11 cellular contexts compared by ENCODE assay signal in genomic region chr17:40432864-40433528, GRCh38. TPM values are rescaled to one million over a fixed set of nuclear protein-coding genes. Genes with fewer than 3 reads are reported as not detected.
DNase-seq lines count a peak whose midpoint lies in the region; ATAC-seq, FAIRE-seq and TF ChIP-seq lines count a peak whose summit lies in the region.
"Had no signal": no experiment of that assay in that cellular context is flagged by ENCODE, and none has a peak within 500 bp of the region (broad histone marks: within the 10 kb centered on the region; RNA-seq: fewer than 3 reads in every experiment).

No MANE protein-coding gene starts in this region.

- H4K5ac ChIP-seq in IMR-90 (ENCODE audit: low read depth, low read length): no peak overlapping the region; the same call in 1 of the 2 replicates

- H3K9me1 ChIP-seq in IMR-90 (ENCODE audit: insufficient read depth, low read length) (peaks cover 7% of the 10 kb centered on the region; the same call in 1 of the 2 replicates), K562 (ENCODE audit: control insufficient read depth, insufficient read depth, low read length) (no peaks in the 10 kb centered on the region)

- 0 out of 3 replicates have a peak overlapping the region, but pooled peaks have one; percentile 21 for H2BK15ac ChIP-seq in IMR-90 (ENCODE audit: low read depth, low read length)

- dilution Hi-C loops in IMR-90 (cut with HindIII; ENCODE audit: low sequenced_read_pairs, unreplicated experiment): no loop called here

- CTCF ChIA-PET in IMR-90 (lab: Yijun Ruan, JAX) (no interaction called here), K562 (lab: Yijun Ruan, JAX; ENCODE audit: low intra/inter-chr PET ratio) (interaction anchor here (0.8 to 1.6 kb wide), 3 partner anchors 15 to 101 kb away, joined by 3 read pairs; partner anchors contain the start of gene TOP2A)

- WGBS in IMR-90 (ENCODE audit: extremely low coverage in 2 of 2, insufficient read length in 1 of 2), 2 experiments: no CpG with 5 or more reads among the region's 2 CpGs
- 0% methylated on average over 2 of the region's 2 CpGs for WGBS in K562 (ENCODE audit: insufficient coverage, low coverage, missing lambda C conversion rate)
- 40 to 77% (median 62%) methylated on average over 2 of the region's 2 CpGs for WGBS in stomach, 5 donors

- no peak overlapping the region for H2BK5ac ChIP-seq in IMR-90 (ENCODE audit: low read depth, low read length, poor library complexity, severe bottlenecking)

- no peaks in the 10 kb centered on the region; the same call in 1 of the 2 replicates for H3K27me3 ChIP-seq in IMR-90 (ENCODE audit: control insufficient read depth, insufficient read depth, low read length)
- no peaks in the 10 kb centered on the region for H3K27me3 ChIP-seq in K562 (ENCODE audit: control insufficient read depth in 2 of 2, insufficient read depth in 2 of 2, low read length in 2 of 2)
- H3K27me3 ChIP-seq in stomach: no peaks in the 10 kb centered on the region

- BruUV-seq in IMR-90 (replicated peaks; lab: Mats Ljungman, UMichigan) (no TSS peak), K562 (replicated peaks; lab: Mats Ljungman, UMichigan) (no TSS peak)

- H3K9me3 ChIP-seq in IMR-90 (ENCODE audit: control insufficient read depth, insufficient read depth, low read length): no peaks in the 10 kb centered on the region
- H3K9me3 ChIP-seq in K562 (replicated peaks; ENCODE audit: control insufficient read depth, insufficient read depth, low read depth, low read length): no peaks in the 10 kb centered on the region
- no peaks in the 10 kb centered on the region for H3K9me3 ChIP-seq in stomach

- no peaks in the 10 kb centered on the region for H3K79me2 ChIP-seq in K562 (ENCODE audit: control insufficient read depth, insufficient read depth, low read length)

- H3K79me1 ChIP-seq in IMR-90 (ENCODE audit: low read depth in 1 of 2, low read length in 2 of 2): no peaks in the 10 kb centered on the region

- TF ChIP-seq POLR2A in IMR-90 (IDR thresholded peaks at IDR 0.05; ENCODE audit: low read depth, low read length): no peak
- no peak for TF ChIP-seq POLR2A in K562 (conservative IDR thresholded peaks at IDR 0.05)
- no peak for TF ChIP-seq POLR2A in stomach (IDR thresholded peaks at IDR 0.05)

- TF ChIP-seq CTCF in IMR-90 (conservative IDR thresholded peaks at IDR 0.05; ENCODE audit: low read depth, low read length) (no peak), K562 (IDR thresholded peaks at IDR 0.05 in 2 of 3, conservative IDR thresholded peaks at IDR 0.05 in 1 of 3; ENCODE audit: insufficient read depth in 2 of 3, low read depth in 1 of 3, low read length in 3 of 3) (no peak), stomach (IDR thresholded peaks at IDR 0.05) (no peak)

- intact Hi-C loops in IMR-90 (cut with micrococcal nuclease): no loop called here
- intact Hi-C loops in K562 (cut with micrococcal nuclease): no loop called here
- intact Hi-C loops in stomach (cut with DNase I; ENCODE audit: low total_unique reads): loop anchor here (10.0 kb wide), 1 partner anchor 68 kb away; the partner anchor contains the start of gene GJD3

- H2AFZ ChIP-seq in IMR-90 (replicated peaks; ENCODE audit: low read length, poor library complexity) (peak overlapping the region; percentile 75), K562 (ENCODE audit: low read depth, low read length) (peak overlapping the region; percentile 70)

- DNase-seq in IMR-90 (peak; percentile 77), K562 (ENCODE audit: extremely low read depth in 1 of 4, low spot score in 3 of 4) (peak in 2 of 4 experiments; percentile 33 to 37), iPS-NIHi11 (ENCODE audit: low spot score) (peak; percentile 3), stomach (peak; percentile 22), urothelium cell line (ENCODE audit: low spot score) (no peak)
- DNase-seq: activated CD4-positive, alpha-beta T cell treated with anti-CD3 and anti-CD28 coated beads, Interleukin-2, amount 50 U/mL, for 4 hours; NCI-H526 treated with DMSO at 0.1 percent for 48 hours had no signal

- H2BK20ac ChIP-seq in IMR-90 (ENCODE audit: low read depth, low read length): no peak overlapping the region

- H3K4me2 ChIP-seq in IMR-90 (ENCODE audit: low read depth, low read length): no peak overlapping the region
- H3K4me2 ChIP-seq in K562 (ENCODE audit: insufficient read depth, low read length): peak overlapping the region; percentile 45; the same call in 1 of the 2 replicates

- H4K91ac ChIP-seq in IMR-90 (ENCODE audit: insufficient read depth, low read depth, low read length): no peak overlapping the region

- H3K4me3 ChIP-seq in IMR-90 (ENCODE audit: insufficient read depth, low read depth, low read length): no peak overlapping the region
- no peak overlapping the region for H3K4me3 ChIP-seq in K562
- H3K4me3 ChIP-seq in stomach: no peak overlapping the region
- H3K4me3 ChIP-seq: skin epidermis had no signal

- TF ChIP-seq RAD21 in IMR-90 (IDR thresholded peaks at IDR 0.05; ENCODE audit: low read length): no peak
- TF ChIP-seq RAD21 in K562 (CRISPR knock-in tag; conservative IDR thresholded peaks at IDR 0.05 in 1 of 2, IDR thresholded peaks at IDR 0.05 in 1 of 2): no peak

- TF ChIP-seq EP300 in K562 (IDR thresholded peaks at IDR 0.05; ENCODE audit: low read length) (no peak), stomach (IDR thresholded peaks at IDR 0.05) (no peak)

- H3K23ac ChIP-seq in IMR-90 (ENCODE audit: low read depth, low read length): no peak overlapping the region; the same call in 1 of the 2 replicates

- H3K18ac ChIP-seq in IMR-90 (ENCODE audit: low read depth, low read length): 0 out of 2 replicates have a peak overlapping the region, but pooled peaks have one; percentile 9

- no peaks in the 10 kb centered on the region for H3K36me3 ChIP-seq in IMR-90 (ENCODE audit: control insufficient read depth, insufficient read depth, low read length)
- no peaks in the 10 kb centered on the region for H3K36me3 ChIP-seq in K562 (ENCODE audit: control insufficient read depth, insufficient read depth, low read length)
- H3K36me3 ChIP-seq in stomach: no peaks in the 10 kb centered on the region

- POLR2A ChIA-PET in IMR-90 (lab: Charles Lee; ENCODE audit: unreplicated experiment): no interaction called here
- POLR2A ChIA-PET in K562 (lab: Yijun Ruan, JAX): interaction anchor here (0.6 to 2.6 kb wide), 3 partner anchors 11 to 17 kb away, joined by 3 to 11 read pairs (median 5); partner anchors contain the start of gene TOP2A

- no peaks in the 10 kb centered on the region for H4K20me1 ChIP-seq in IMR-90 (ENCODE audit: insufficient read depth, low read length)
- H4K20me1 ChIP-seq in K562 (replicated peaks; ENCODE audit: control insufficient read depth, insufficient read depth, low read length): no peaks in the 10 kb centered on the region

- H3K4ac ChIP-seq in IMR-90 (ENCODE audit: low read depth, low read length): 0 out of 2 replicates have a peak overlapping the region, but pooled peaks have one; percentile 5

- 0 out of 2 replicates have a peak overlapping the region, but pooled peaks have one; percentile 13 for H3K14ac ChIP-seq in IMR-90 (replicated peaks; ENCODE audit: low read depth, low read length)

- H3K9ac ChIP-seq in IMR-90 (ENCODE audit: low read depth, low read length): no peak overlapping the region
- peak overlapping the region; percentile 4 to 72; a peak in 2 of 4 replicates for H3K9ac ChIP-seq in K562 (ENCODE audit: insufficient read depth in 1 of 2, low read depth in 2 of 2, low read length in 2 of 2)

- peak; percentile 85 for FAIRE-seq in K562 (lab: Jason Lieb, UNC)
- no peak for FAIRE-seq in urothelium cell line (lab: Jason Lieb, UNC)
- FAIRE-seq: frontal cortex had no signal

- no peak overlapping the region for H3K27ac ChIP-seq in IMR-90 (ENCODE audit: insufficient read depth, low read length)
- no peak overlapping the region for H3K27ac ChIP-seq in K562 (ENCODE audit: extremely low read depth, low read depth, low read length)
- peak overlapping the region in 4 of 5 donors; percentile 23 to 81 (median 56) for H3K27ac ChIP-seq in stomach

- in situ Hi-C loops in IMR-90 (cut with MboI; ENCODE audit: low sequenced_read_pairs) (no loop called here), K562 (cut with MboI) (no loop called here)

- peak overlapping the region in 1 of 2 experiments; percentile 49; a peak in 1 of 4 replicates for H4K8ac ChIP-seq in IMR-90 (ENCODE audit: low read depth in 2 of 2, low read length in 2 of 2)

- H3K56ac ChIP-seq in IMR-90 (ENCODE audit: extremely low read depth, insufficient read depth, low read length): no peak overlapping the region; the same call in 1 of the 2 replicates

- no peak overlapping the region for H2AK5ac ChIP-seq in IMR-90 (ENCODE audit: low read depth, low read length)

- ATAC-seq in IMR-90 (ENCODE audit: low read depth): peak; percentile 85
- ATAC-seq in K562: peak; percentile 19; the same call in 2 of the 3 replicates
- ATAC-seq in GM19395 (IDR thresholded peaks at IDR 0.05; ENCODE audit: unreplicated experiment): no peak
- ATAC-seq in HG02588 (IDR thresholded peaks at IDR 0.05; ENCODE audit: unreplicated experiment): no peak

- no peak overlapping the region for H2AK9ac ChIP-seq in IMR-90 (replicated peaks; ENCODE audit: low read depth, low read length, poor library complexity)

- H3K4me1 ChIP-seq in IMR-90 (ENCODE audit: control insufficient read depth, insufficient read depth, low read length) (peaks cover 8% of the 10 kb centered on the region), K562 (replicated peaks in 1 of 2; ENCODE audit: control insufficient read depth in 2 of 2, insufficient read depth in 2 of 2, low read length in 2 of 2) (peaks cover 21 to 24% of the 10 kb centered on the region in 2 experiments; a peak in 4 of 5 replicates), stomach (peaks cover 0 to 31% (median 15%) of the 10 kb centered on the region in 4 donors)

- H2BK120ac ChIP-seq in IMR-90 (ENCODE audit: low read depth, low read length): no peak overlapping the region

RNA-seq across cellular contexts. Expression of gene IGFBP4, which starts 10.3 kb away (rescaled TPM):
- total RNA-seq in IMR-90 (2012; rRNA removed) (257 and 308 TPM in 2 replicates), K562 (2014; rRNA removed) (17.8 and 18.6 TPM in 2 replicates), K562 (2014; rRNA removed; fragmentation: Illumina TruSeq; extraction: Trizol) (18.1 and 18.3 TPM in 2 replicates), K562 (2015; rRNA removed; fragmentation: Illumina TruSeq; extraction: Trizol) (12.0 and 12.6 TPM in 2 replicates), K562 (2021) (87.6 and 99.8 TPM in 2 replicates), stomach (100 to 1,000 TPM in 4 of 5 donors, 10 to 100 TPM in 1; 71.2 to 658 (median 186) TPM)
- polyA plus RNA-seq in IMR-90 (2012; rRNA removed) (1,187 TPM in 2 replicates), K562 (2011; rRNA removed) (47.2 and 98.1 TPM in 2 replicates), K562 (2014; fragmentation: Illumina TruSeq; extraction: Trizol) (46.6 and 64.4 TPM in 2 replicates), K562 (2014; fragmentation: Nextera tagmentation; extraction: Ambion mirVana) (10 to 100 TPM in 1 of 2 experiments, 1 to 10 TPM in 1; 8.8 to 10.8 TPM), K562 (2014; rRNA removed) (37.5 and 43.5 TPM in 2 replicates), stomach (100 to 1,000 TPM in 2 of 3 donors, 10 to 100 TPM in 1; 77.3 to 175 (median 138) TPM)
- polyA plus RNA-seq in IMR-90 (2012; cell fraction: cytosol; rRNA removed): 1,397 and 1,707 TPM in 2 replicates
- 452 and 510 TPM in 2 replicates for polyA plus RNA-seq in IMR-90 (2012; cell fraction: nucleus; rRNA removed; ENCODE audit: low replicate concordance)
- 53.3 and 148 TPM in 2 replicates for total RNA-seq in K562 (2011; cell fraction: chromatin; rRNA removed; ENCODE audit: low replicate concordance)
- total RNA-seq in K562 (2011; cell fraction: nucleolus; rRNA removed): 159 and 208 TPM in 2 replicates
- 156 and 209 TPM in 2 replicates for total RNA-seq in K562 (2011; cell fraction: nucleoplasm; rRNA removed)
- 47.0 and 129 TPM in 2 replicates for polyA plus RNA-seq in K562 (2011; cell fraction: cytosol; rRNA removed)
- polyA plus RNA-seq in K562 (2011; cell fraction: nucleus; rRNA removed): 23.9 and 76.5 TPM in 2 replicates
- polyA plus RNA-seq in K562 (2012): 64.1 and 158 TPM in 2 replicates
- polyA minus RNA-seq in K562 (2011; rRNA and poly(A)+ RNA removed): 39.8 and 98.7 TPM in 2 replicates
- polyA minus RNA-seq in K562 (2011; cell fraction: cytosol; rRNA and poly(A)+ RNA removed): 51.3 and 106 TPM in 2 replicates
- polyA minus RNA-seq in K562 (2011; cell fraction: nucleus; rRNA and poly(A)+ RNA removed): 11.2 and 17.0 TPM in 2 replicates

RNA-seq across cellular contexts. Expression of gene TOP2A, which starts 15.3 kb away (rescaled TPM):
- total RNA-seq in IMR-90 (2012; rRNA removed) (68.5 and 118 TPM in 2 replicates), K562 (2014; rRNA removed) (131 and 133 TPM in 2 replicates), K562 (2014; rRNA removed; fragmentation: Illumina TruSeq; extraction: Trizol) (335 and 375 TPM in 2 replicates), K562 (2015; rRNA removed; fragmentation: Illumina TruSeq; extraction: Trizol) (257 and 281 TPM in 2 replicates), K562 (2021) (266 and 282 TPM in 2 replicates), stomach (100 to 1,000 TPM in 1 of 5 donors, 10 to 100 TPM in 2, 1 to 10 TPM in 2; 8.0 to 129 (median 17.2) TPM)
- polyA plus RNA-seq in IMR-90 (2012; rRNA removed) (40.2 and 43.4 TPM in 2 replicates), K562 (2011; rRNA removed) (150 and 347 TPM in 2 replicates), K562 (2014; fragmentation: Illumina TruSeq; extraction: Trizol) (204 and 233 TPM in 2 replicates), K562 (2014; fragmentation: Nextera tagmentation; extraction: Ambion mirVana) (100 to 1,000 TPM; 175 to 259 TPM), K562 (2014; rRNA removed) (163 and 185 TPM in 2 replicates), stomach (10 to 100 TPM in 1 of 3 donors, 1 to 10 TPM in 2; 1.2 to 27.3 (median 9.1) TPM)
- 3.3 and 5.3 TPM in 2 replicates for polyA plus RNA-seq in IMR-90 (2012; cell fraction: cytosol; rRNA removed)
- polyA plus RNA-seq in IMR-90 (2012; cell fraction: nucleus; rRNA removed; ENCODE audit: low replicate concordance): 2.7 and 19.5 TPM in 2 replicates
- 65.1 and 280 TPM in 2 replicates for total RNA-seq in K562 (2011; cell fraction: chromatin; rRNA removed; ENCODE audit: low replicate concordance)
- total RNA-seq in K562 (2011; cell fraction: nucleolus; rRNA removed): 39.0 and 56.5 TPM in 2 replicates
- total RNA-seq in K562 (2011; cell fraction: nucleoplasm; rRNA removed): 105 and 126 TPM in 2 replicates
- 39.7 and 72.0 TPM in 2 replicates for polyA plus RNA-seq in K562 (2011; cell fraction: cytosol; rRNA removed)
- polyA plus RNA-seq in K562 (2011; cell fraction: nucleus; rRNA removed): 94.7 and 101 TPM in 2 replicates
- polyA plus RNA-seq in K562 (2012): 250 and 293 TPM in 2 replicates
- polyA minus RNA-seq in K562 (2011; rRNA and poly(A)+ RNA removed): 222 and 350 TPM in 2 replicates
- 60.8 and 128 TPM in 2 replicates for polyA minus RNA-seq in K562 (2011; cell fraction: cytosol; rRNA and poly(A)+ RNA removed)
- polyA minus RNA-seq in K562 (2011; cell fraction: nucleus; rRNA and poly(A)+ RNA removed): 61.9 and 96.7 TPM in 2 replicates

Comparison
In these comparisons a context has a peak if more than half of its experiments do, and no peak if none do; other contexts are left out.
1. ATAC-seq: peak in IMR-90 (single experiment) and K562 (single experiment); none in GM19395 (single experiment) and HG02588 (single experiment).
2. H3K27ac ChIP-seq: peak in stomach (4 of 5); none in IMR-90 (single experiment) and K562 (single experiment).